ENCODE assay signal across 8 cellular contexts in genomic region chr9:132944294-132945185, GRCh38. TPM values are rescaled to one million over a fixed set of nuclear protein-coding genes. Genes with fewer than 3 reads are reported as not detected.
DNase-seq lines count a peak whose midpoint lies in the region; ATAC-seq lines count a peak whose summit lies in the region.

TSC1 (minus strand) TSS chr9:132944616; CDS start chr9:132928872, 15,744 bp downstream.

- ATAC-seq in GM21786 (IDR thresholded peaks at IDR 0.05; ENCODE audit: unreplicated experiment) (peak; percentile 63), naive B cell (ENCODE audit: low read depth in 2 of 2) (peak; percentile 88 to 90)
- ATAC-seq in stimulated activated effector memory CD8-positive, alpha-beta T cell treated with anti-CD3 and anti-CD28 coated beads, Interleukin-12 subunit alpha, Interleukin-12 subunit beta, amount 100 ng/mL, for 72 hours = peak; percentile 92

- DNase-seq in DMS 273 (lab: John Stamatoyannopoulos, UW; ENCODE audit: unreplicated experiment) (peak; percentile 97), Kasumi-1 (lab: John Stamatoyannopoulos, UW) (peak; percentile 94 to 96), RPMI7951 (ENCODE audit: low read depth) (peak; percentile 92), fibroblast of gingiva (ENCODE audit: low read depth) (peak; percentile 98), naive B cell (peak; percentile 97)
- DNase-seq in activated T-helper 1 cell treated with anti-CD3 and anti-CD28 coated beads, Interleukin-12 subunit alpha, Interleukin-12 subunit beta, Interleukin-2, Interleukin-4 antibody, amounts not matched to agents 30 ng/mL and 10 ng/mL and 1 ng/mL, durations not matched to agents 14 hours and 24 hours and 36 hours (ENCODE audit: low spot score) = peak; percentile 93
- peak; percentile 92 to 96 for DNase-seq in stimulated activated effector memory CD8-positive, alpha-beta T cell treated with anti-CD3 and anti-CD28 coated beads, Interleukin-12 subunit alpha, Interleukin-12 subunit beta, amount 100 ng/mL, for 72 hours (ENCODE audit: low spot score in 2 of 2)

- H3K4me3 Mint-ChIP-seq in activated T-helper 1 cell treated with anti-CD3 and anti-CD28 coated beads, Interleukin-12 subunit alpha, Interleukin-12 subunit beta, Interleukin-2, Interleukin-4 antibody, amounts not matched to agents 30 ng/mL and 10 ng/mL and 1 ng/mL, durations not matched to agents 14 hours and 24 hours and 36 hours = peak within 1 kb of the TSS; percentile 94
- peak within 1 kb of the TSS; percentile 91 to 100 (median 96) for H3K4me3 Mint-ChIP-seq in naive B cell
- peak within 1 kb of the TSS; percentile 86 for H3K4me3 Mint-ChIP-seq in stimulated activated effector memory CD8-positive, alpha-beta T cell treated with anti-CD3 and anti-CD28 coated beads, Interleukin-12 subunit alpha, Interleukin-12 subunit beta, amount 100 ng/mL, for 72 hours

- peak within 1 kb of the TSS; percentile 99 for H3K27ac Mint-ChIP-seq in activated T-helper 1 cell treated with anti-CD3 and anti-CD28 coated beads, Interleukin-12 subunit alpha, Interleukin-12 subunit beta, Interleukin-2, Interleukin-4 antibody, amounts not matched to agents 30 ng/mL and 10 ng/mL and 1 ng/mL, durations not matched to agents 14 hours and 24 hours and 36 hours
- H3K27ac Mint-ChIP-seq in naive B cell = peak within 1 kb of the TSS; percentile 99 to 100 (median 100)
- peak within 1 kb of the TSS; percentile 99 for H3K27ac Mint-ChIP-seq in stimulated activated effector memory CD8-positive, alpha-beta T cell treated with anti-CD3 and anti-CD28 coated beads, Interleukin-12 subunit alpha, Interleukin-12 subunit beta, amount 100 ng/mL, for 72 hours

- no peaks in the 10 kb centered on the region for H3K9me3 Mint-ChIP-seq in activated T-helper 1 cell treated with anti-CD3 and anti-CD28 coated beads, Interleukin-12 subunit alpha, Interleukin-12 subunit beta, Interleukin-2, Interleukin-4 antibody, amounts not matched to agents 30 ng/mL and 10 ng/mL and 1 ng/mL, durations not matched to agents 14 hours and 24 hours and 36 hours
- peaks cover 0 to 2% (median 0%) of the 10 kb centered on the region in 7 donors for H3K9me3 Mint-ChIP-seq in naive B cell
- no peaks in the 10 kb centered on the region for H3K9me3 Mint-ChIP-seq in stimulated activated effector memory CD8-positive, alpha-beta T cell treated with anti-CD3 and anti-CD28 coated beads, Interleukin-12 subunit alpha, Interleukin-12 subunit beta, amount 100 ng/mL, for 72 hours

- H3K4me1 Mint-ChIP-seq in activated T-helper 1 cell treated with anti-CD3 and anti-CD28 coated beads, Interleukin-12 subunit alpha, Interleukin-12 subunit beta, Interleukin-2, Interleukin-4 antibody, amounts not matched to agents 30 ng/mL and 10 ng/mL and 1 ng/mL, durations not matched to agents 14 hours and 24 hours and 36 hours (ENCODE audit: low read depth) = peaks cover 23% of the 10 kb centered on the region
- H3K4me1 Mint-ChIP-seq in naive B cell = peaks cover 18 to 26% (median 24%) of the 10 kb centered on the region in 3 donors
- peaks cover 18% of the 10 kb centered on the region for H3K4me1 Mint-ChIP-seq in stimulated activated effector memory CD8-positive, alpha-beta T cell treated with anti-CD3 and anti-CD28 coated beads, Interleukin-12 subunit alpha, Interleukin-12 subunit beta, amount 100 ng/mL, for 72 hours

- intact Hi-C loops in activated T-helper 1 cell treated with anti-CD3 and anti-CD28 coated beads, Interleukin-12 subunit alpha, Interleukin-12 subunit beta, Interleukin-2, Interleukin-4 antibody, amounts not matched to agents 30 ng/mL and 10 ng/mL and 1 ng/mL, durations not matched to agents 14 hours and 24 hours and 36 hours (cut with micrococcal nuclease) = loop anchor here (1.0 to 2.0 kb wide), 5 partner anchors 42 to 204 kb away; partner anchors contain the start of genes AK8, GTF3C5 and SPACA9

- H3K36me3 Mint-ChIP-seq in activated T-helper 1 cell treated with anti-CD3 and anti-CD28 coated beads, Interleukin-12 subunit alpha, Interleukin-12 subunit beta, Interleukin-2, Interleukin-4 antibody, amounts not matched to agents 30 ng/mL and 10 ng/mL and 1 ng/mL, durations not matched to agents 14 hours and 24 hours and 36 hours (ENCODE audit: low read depth) = no peaks in the 10 kb centered on the region
- H3K36me3 Mint-ChIP-seq in naive B cell = no peaks in the 10 kb centered on the region
- peaks cover 9% of the 10 kb centered on the region for H3K36me3 Mint-ChIP-seq in stimulated activated effector memory CD8-positive, alpha-beta T cell treated with anti-CD3 and anti-CD28 coated beads, Interleukin-12 subunit alpha, Interleukin-12 subunit beta, amount 100 ng/mL, for 72 hours

- H3K27me3 Mint-ChIP-seq in activated T-helper 1 cell treated with anti-CD3 and anti-CD28 coated beads, Interleukin-12 subunit alpha, Interleukin-12 subunit beta, Interleukin-2, Interleukin-4 antibody, amounts not matched to agents 30 ng/mL and 10 ng/mL and 1 ng/mL, durations not matched to agents 14 hours and 24 hours and 36 hours (ENCODE audit: insufficient read depth) = peaks cover 2% of the 10 kb centered on the region
- no peaks in the 10 kb centered on the region for H3K27me3 Mint-ChIP-seq in naive B cell

RNA-seq across cellular contexts. Expression of gene TSC1, which starts in this region (rescaled TPM):
- total RNA-seq in RPMI7951 (2014; rRNA removed; shearing (Covaris generic)) = 16.5 and 20.7 TPM in 2 replicates
- 30.2 and 34.8 TPM in 2 replicates for total RNA-seq in activated T-helper 1 cell treated with anti-CD3 and anti-CD28 coated beads, Interleukin-12 subunit alpha, Interleukin-12 subunit beta, Interleukin-2, Interleukin-4 antibody, amounts not matched to agents 30 ng/mL and 10 ng/mL and 1 ng/mL, durations not matched to agents 14 hours and 24 hours and 36 hours
- polyA plus RNA-seq in naive B cell (ENCODE audit: low read depth in 6 of 6) = 10 to 100 TPM in 2 of 6 donors, 1 to 10 TPM in 3, under 1 TPM in 1; 1.00 to 14.4 (median 8.6) TPM

Comparison
In these comparisons a context has a peak if more than half of its experiments do, and no peak if none do; other contexts are left out.
1. Peak in every context shown above with its lines: DNase-seq and ATAC-seq.